Comparison of ENCODE assay signal across 18 cellular contexts in the genomic region with DNA sequence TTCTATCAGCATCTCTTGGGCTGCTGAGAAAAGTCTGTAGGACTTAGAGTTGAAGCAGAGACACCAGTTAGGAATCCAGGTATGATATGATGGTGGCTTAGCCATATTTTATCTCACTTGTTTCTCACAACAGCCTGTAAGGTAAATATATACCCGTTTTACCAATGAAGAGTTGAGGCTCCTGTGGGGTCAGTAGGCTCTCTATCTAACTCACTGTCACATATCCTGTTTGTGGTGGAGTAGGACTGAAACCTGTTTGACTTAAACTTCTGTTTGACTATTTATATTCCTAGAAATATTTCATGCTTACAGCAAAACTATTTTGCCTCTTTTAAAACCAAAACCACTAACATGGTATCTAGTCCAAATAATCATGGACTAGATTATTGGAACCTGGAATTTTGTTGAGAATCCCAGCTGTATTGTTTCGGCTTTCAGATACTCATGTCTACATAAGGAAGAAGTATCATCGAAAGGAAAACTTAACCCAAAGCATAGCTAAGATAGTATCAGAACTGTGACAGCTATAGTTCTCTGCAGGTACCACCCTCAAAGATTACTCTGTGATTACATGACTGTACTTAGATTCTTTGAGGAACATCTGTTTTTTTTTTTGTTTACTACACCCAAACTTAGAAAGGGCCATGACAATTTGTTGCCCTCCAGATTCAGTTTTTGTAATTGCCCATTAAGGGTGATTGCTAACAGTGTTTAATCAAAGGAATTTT.
DNase-seq lines count a peak whose midpoint lies in the region; ATAC-seq, FAIRE-seq and TF ChIP-seq lines count a peak whose summit lies in the region.
"Had no signal": no experiment of that assay in that cellular context is flagged by ENCODE, and none has a peak within 500 bp of the region (broad histone marks: within the 10 kb centered on the region; RNA-seq: fewer than 3 reads in every experiment).

No MANE protein-coding gene starts in this region.

- peak overlapping the region; percentile 32 for H3K27ac Mint-ChIP-seq in activated CD8-positive, alpha-beta memory T cell treated with anti-CD3 and anti-CD28 coated beads, Interleukin-2, amount 10 ng/mL, durations not matched to agents 7 days and 5 days
- peak overlapping the region; percentile 66 for H3K27ac Mint-ChIP-seq in T-helper 1 cell treated with Interleukin-12 subunit alpha and Interleukin-12 subunit beta and Interleukin-4 antibody, amounts not matched to agents 30 μg/mL and 1 μg/mL, for 36 hours
- H3K27ac Mint-ChIP-seq: CD8-positive, alpha-beta memory T cell had no signal

- CTCF ChIA-PET in activated CD8-positive, alpha-beta memory T cell treated with anti-CD3 and anti-CD28 coated beads, Interleukin-2, amount 10 ng/mL, durations not matched to agents 7 days and 5 days (lab: Charles Lee), result no interaction called here

- no peaks in the 10 kb centered on the region for H3K27me3 Mint-ChIP-seq in activated CD8-positive, alpha-beta memory T cell treated with anti-CD3 and anti-CD28 coated beads, Interleukin-2, amount 10 ng/mL, durations not matched to agents 7 days and 5 days
- no peaks in the 10 kb centered on the region for H3K27me3 Mint-ChIP-seq in T-helper 1 cell treated with Interleukin-12 subunit alpha and Interleukin-12 subunit beta and Interleukin-4 antibody, amounts not matched to agents 30 μg/mL and 1 μg/mL, for 36 hours (ENCODE audit: low read depth)
- H3K27me3 Mint-ChIP-seq: CD8-positive, alpha-beta memory T cell had no signal

- no peak overlapping the region for H3K4me3 Mint-ChIP-seq in activated CD8-positive, alpha-beta memory T cell treated with anti-CD3 and anti-CD28 coated beads, Interleukin-2, amount 10 ng/mL, durations not matched to agents 7 days and 5 days
- no peak overlapping the region for H3K4me3 Mint-ChIP-seq in T-helper 1 cell treated with Interleukin-12 subunit alpha and Interleukin-12 subunit beta and Interleukin-4 antibody, amounts not matched to agents 30 μg/mL and 1 μg/mL, for 36 hours
- H3K4me3 Mint-ChIP-seq: CD8-positive, alpha-beta memory T cell had no signal

- FAIRE-seq in H54 (lab: Jason Lieb, UNC), result peak; percentile 57
- FAIRE-seq: A549, GM12891 had no signal

- peaks cover 17% of the 10 kb centered on the region for H3K4me1 Mint-ChIP-seq in activated CD8-positive, alpha-beta memory T cell treated with anti-CD3 and anti-CD28 coated beads, Interleukin-2, amount 10 ng/mL, durations not matched to agents 7 days and 5 days
- H3K4me1 Mint-ChIP-seq in T-helper 1 cell treated with Interleukin-12 subunit alpha and Interleukin-12 subunit beta and Interleukin-4 antibody, amounts not matched to agents 30 μg/mL and 1 μg/mL, for 36 hours (ENCODE audit: low read depth), result peaks cover 5% of the 10 kb centered on the region
- H3K4me1 Mint-ChIP-seq: CD8-positive, alpha-beta memory T cell had no signal

- no peak for DNase-seq in activated CD8-positive, alpha-beta memory T cell treated with anti-CD3 and anti-CD28 coated beads, Interleukin-2, amount 10 ng/mL, durations not matched to agents 7 days and 5 days
- DNase-seq in activated CD8-positive, alpha-beta memory T cell treated with anti-CD3 and anti-CD28 coated beads, Interleukin-2, amount 50 U/mL, for 48 hours, result no peak
- DNase-seq in H54 (ENCODE audit: insufficient read length, low spot score), result no peak
- DNase-seq in epithelial cell of prostate (ENCODE audit: low read depth, low spot score), result no peak
- no peak for DNase-seq in NCI-H510A treated with DMSO at 0.1 percent for 48 hours (lab: John Stamatoyannopoulos, UW)
- no peak for DNase-seq in NCI-H2171 (lab: John Stamatoyannopoulos, UW)
- DNase-seq: CD8-positive, alpha-beta memory T cell; GDM1; Kasumi-1; NCI-H187; NCI-H345; RPMI8226; SIG-M5 had no signal

- no peaks in the 10 kb centered on the region for H3K36me3 Mint-ChIP-seq in activated CD8-positive, alpha-beta memory T cell treated with anti-CD3 and anti-CD28 coated beads, Interleukin-2, amount 10 ng/mL, durations not matched to agents 7 days and 5 days
- H3K36me3 Mint-ChIP-seq in T-helper 1 cell treated with Interleukin-12 subunit alpha and Interleukin-12 subunit beta and Interleukin-4 antibody, amounts not matched to agents 30 μg/mL and 1 μg/mL, for 36 hours (ENCODE audit: low read depth), result no peaks in the 10 kb centered on the region
- H3K36me3 Mint-ChIP-seq: CD8-positive, alpha-beta memory T cell had no signal

- peak overlapping the region; percentile 91 for H3K27ac ChIP-seq in epithelial cell of prostate
- H3K27ac ChIP-seq: A549; BLaER1 treated with 17β-estradiol and CSF1 and Interleukin-3, amounts not matched to agents 10 nM and 100 nM had no signal

- peak; percentile 39 for ATAC-seq in activated CD8-positive, alpha-beta memory T cell treated with anti-CD3 and anti-CD28 coated beads, Interleukin-2, amount 10 ng/mL, durations not matched to agents 7 days and 5 days
- ATAC-seq in GM19351 (IDR thresholded peaks at IDR 0.05; ENCODE audit: unreplicated experiment), result no peak
- ATAC-seq: A549 had no signal

- no peak for TF ChIP-seq POLR2A in H54 (IDR thresholded peaks at IDR 0.05; ENCODE audit: low read depth, low read length)

- peaks cover under 1% of the 10 kb centered on the region for H3K9me3 Mint-ChIP-seq in activated CD8-positive, alpha-beta memory T cell treated with anti-CD3 and anti-CD28 coated beads, Interleukin-2, amount 10 ng/mL, durations not matched to agents 7 days and 5 days (ENCODE audit: low read depth)
- H3K9me3 Mint-ChIP-seq in T-helper 1 cell treated with Interleukin-12 subunit alpha and Interleukin-12 subunit beta and Interleukin-4 antibody, amounts not matched to agents 30 μg/mL and 1 μg/mL, for 36 hours, result peaks cover under 1% of the 10 kb centered on the region
- H3K9me3 Mint-ChIP-seq: CD8-positive, alpha-beta memory T cell had no signal
